ENCODE assay signal across 1 cellular context in genomic region chr7:40551685-40552576, GRCh38.
A peak's percentile ranks its signal among the peaks of the same experiment; 100 is the strongest.
TF ChIP-seq lines count a peak whose summit lies in the region.

No MANE protein-coding gene starts in this region.

TF ChIP-seq in K562, 482 proteins besides CTCF, POLR2A, EP300 and RAD21 (continued from another document and continues in another):
- TF ChIP-seq ZNF740 (CRISPR knock-in tag; IDR thresholded peaks at IDR 0.05) (no peak), ZNF740 (tag; IDR thresholded peaks at IDR 0.05) (no peak), PYGO2 (tag; IDR thresholded peaks at IDR 0.05) (no peak), SMAD2 (IDR thresholded peaks at IDR 0.05; ENCODE audit: low read depth, low read length) (no peak), ZNF778 (CRISPR knock-in tag; IDR thresholded peaks at IDR 0.05) (no peak), GTF2B (IDR thresholded peaks at IDR 0.05; ENCODE audit: extremely low read depth, insufficient read length) (no peak), ADNP (tag; IDR thresholded peaks at IDR 0.05) (no peak), BACH1 (tag; IDR thresholded peaks at IDR 0.05) (peak; percentile 88; the same call in 1 of the 2 replicates), SNAPC5 (CRISPR knock-in tag; IDR thresholded peaks at IDR 0.05) (no peak), ZBTB17 (CRISPR knock-in tag; IDR thresholded peaks at IDR 0.05) (peak; percentile 73), CAMTA2 (CRISPR knock-in tag; conservative IDR thresholded peaks at IDR 0.05) (no peak), ZNF639 (CRISPR knock-in tag; conservative IDR thresholded peaks at IDR 0.05 in 1 of 2, IDR thresholded peaks at IDR 0.05 in 1 of 2) (no peak), RB1 (IDR thresholded peaks at IDR 0.05; ENCODE audit: low read depth) (no peak), RBM39 (optimal IDR thresholded peaks at IDR 0.05; ENCODE audit: low read depth, low read length) (no peak), EZH2 (IDR thresholded peaks at IDR 0.05; ENCODE audit: borderline replicate concordance, low read depth, low read length) (no peak), ATF4 (CRISPR knock-in tag; IDR thresholded peaks at IDR 0.05) (0 out of 2 replicates have a peak, but pooled peaks have one; percentile 0), RBM14 (IDR thresholded peaks at IDR 0.05; ENCODE audit: borderline replicate concordance, insufficient read depth, low read depth, low read length) (no peak), NR2C1 (IDR thresholded peaks at IDR 0.05) (peak; percentile 41), NR2C1 (tag; IDR thresholded peaks at IDR 0.05) (peak; percentile 86), ZNF511 (CRISPR knock-in tag; IDR thresholded peaks at IDR 0.05) (no peak), HDAC8 (tag; IDR thresholded peaks at IDR 0.05) (no peak), NR3C1 (CRISPR knock-in tag; IDR thresholded peaks at IDR 0.05) (no peak), ZKSCAN3 (CRISPR knock-in tag; IDR thresholded peaks at IDR 0.05) (no peak), CHAMP1 (IDR thresholded peaks at IDR 0.05) (no peak), E2F3 (CRISPR knock-in tag; IDR thresholded peaks at IDR 0.05) (no peak), ILF3 (IDR thresholded peaks at IDR 0.05; ENCODE audit: borderline replicate concordance) (no peak), CBX1 (IDR thresholded peaks at IDR 0.05; ENCODE audit: low read depth) (no peak), HNRNPUL1 (IDR thresholded peaks at IDR 0.05; ENCODE audit: low read length) (no peak), ATF1 (CRISPR knock-in tag; IDR thresholded peaks at IDR 0.05) (no peak), ATF1 (tag; IDR thresholded peaks at IDR 0.05) (peak; percentile 40), TAF1 (IDR thresholded peaks at IDR 0.05; ENCODE audit: control insufficient read depth, extremely low read depth, insufficient read depth, low read length, severe bottlenecking) (no peak), ZBTB26 (CRISPR knock-in tag; IDR thresholded peaks at IDR 0.05) (no peak), TFAM (CRISPR knock-in tag; conservative IDR thresholded peaks at IDR 0.05) (no peak), SRSF9 (IDR thresholded peaks at IDR 0.05; ENCODE audit: borderline replicate concordance, low read depth, low read length) (no peak), SUPT5H (IDR thresholded peaks at IDR 0.05) (no peak), USF2 (CRISPR knock-in tag; IDR thresholded peaks at IDR 0.05) (no peak), EHMT2 (IDR thresholded peaks at IDR 0.05) (no peak), SNIP1 (IDR thresholded peaks at IDR 0.05; ENCODE audit: low read depth) (no peak), RFX7 (CRISPR knock-in tag; IDR thresholded peaks at IDR 0.05) (no peak), PATZ1 (CRISPR knock-in tag; IDR thresholded peaks at IDR 0.05; ENCODE audit: borderline replicate concordance) (no peak), ZBTB33 (CRISPR knock-in tag; IDR thresholded peaks at IDR 0.05) (no peak), ZNF311 (CRISPR knock-in tag; IDR thresholded peaks at IDR 0.05) (0 out of 2 replicates have a peak, but pooled peaks have one; percentile 56), ZNF551 (CRISPR knock-in tag; IDR thresholded peaks at IDR 0.05) (no peak), FOS (IDR thresholded peaks at IDR 0.05; ENCODE audit: extremely low read depth, insufficient read length) (no peak), MYBL2 (IDR thresholded peaks at IDR 0.05; ENCODE audit: low read depth) (no peak), MYBL2 (CRISPR knock-in tag; IDR thresholded peaks at IDR 0.05; ENCODE audit: borderline replicate concordance) (no peak), CLOCK (CRISPR knock-in tag; IDR thresholded peaks at IDR 0.05; ENCODE audit: borderline replicate concordance) (no peak), MLLT1 (IDR thresholded peaks at IDR 0.05) (no peak), SOX6 (IDR thresholded peaks at IDR 0.05) (peak; percentile 83)
